In the genomic region with DNA sequence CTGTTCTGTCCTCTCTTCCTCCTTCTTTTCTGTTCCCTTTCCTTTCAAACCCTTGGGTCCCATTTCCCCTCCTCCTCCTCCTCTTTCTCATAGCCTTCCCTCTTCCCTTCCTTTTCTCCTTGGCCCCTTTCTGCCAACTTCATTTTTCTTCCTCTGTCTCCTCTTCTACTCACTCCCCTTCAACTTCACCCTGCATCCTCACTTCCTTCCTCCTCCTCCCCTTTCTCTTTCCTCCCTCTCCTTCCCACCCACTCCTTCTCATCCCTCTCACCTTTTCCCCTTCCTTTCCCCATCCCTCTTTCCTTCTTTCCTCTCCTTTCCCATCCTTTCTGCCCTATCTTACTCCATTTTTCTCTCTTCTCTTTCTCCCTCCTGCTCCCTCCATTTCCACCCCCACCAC, we compare ENCODE assay signal across 1 cellular context.
TF ChIP-seq lines count a peak whose summit lies in the region.

No MANE protein-coding gene starts in this region.

TF ChIP-seq in H1, 55 proteins besides CTCF, POLR2A, EP300 and RAD21:
- TF ChIP-seq NRF1 (IDR thresholded peaks at IDR 0.05; ENCODE audit: low read depth, low read length), result no peak
- no peak for TF ChIP-seq CHD1 (IDR thresholded peaks at IDR 0.05; ENCODE audit: low read depth, low read length)
- TF ChIP-seq, protein P1, sequence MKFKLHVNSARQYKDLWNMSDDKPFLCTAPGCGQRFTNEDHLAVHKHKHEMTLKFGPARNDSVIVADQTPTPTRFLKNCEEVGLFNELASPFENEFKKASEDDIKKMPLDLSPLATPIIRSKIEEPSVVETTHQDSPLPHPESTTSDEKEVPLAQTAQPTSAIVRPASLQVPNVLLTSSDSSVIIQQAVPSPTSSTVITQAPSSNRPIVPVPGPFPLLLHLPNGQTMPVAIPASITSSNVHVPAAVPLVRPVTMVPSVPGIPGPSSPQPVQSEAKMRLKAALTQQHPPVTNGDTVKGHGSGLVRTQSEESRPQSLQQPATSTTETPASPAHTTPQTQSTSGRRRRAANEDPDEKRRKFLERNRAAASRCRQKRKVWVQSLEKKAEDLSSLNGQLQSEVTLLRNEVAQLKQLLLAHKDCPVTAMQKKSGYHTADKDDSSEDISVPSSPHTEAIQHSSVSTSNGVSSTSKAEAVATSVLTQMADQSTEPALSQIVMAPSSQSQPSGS (IDR thresholded peaks at IDR 0.05; ENCODE audit: low read length), result no peak
- TF ChIP-seq SIRT6 (IDR thresholded peaks at IDR 0.05; ENCODE audit: low read length), result no peak
- TF ChIP-seq RNF2 (IDR thresholded peaks at IDR 0.05; ENCODE audit: borderline replicate concordance, low read depth, low read length, missing control alignments, poor library complexity, severe bottlenecking), result no peak
- TF ChIP-seq HDAC6 (IDR thresholded peaks at IDR 0.05; ENCODE audit: low read depth, low read length), result no peak
- TF ChIP-seq TCF12 (IDR thresholded peaks at IDR 0.05; ENCODE audit: low read depth, low read length), result no peak
- TF ChIP-seq, protein P2, sequence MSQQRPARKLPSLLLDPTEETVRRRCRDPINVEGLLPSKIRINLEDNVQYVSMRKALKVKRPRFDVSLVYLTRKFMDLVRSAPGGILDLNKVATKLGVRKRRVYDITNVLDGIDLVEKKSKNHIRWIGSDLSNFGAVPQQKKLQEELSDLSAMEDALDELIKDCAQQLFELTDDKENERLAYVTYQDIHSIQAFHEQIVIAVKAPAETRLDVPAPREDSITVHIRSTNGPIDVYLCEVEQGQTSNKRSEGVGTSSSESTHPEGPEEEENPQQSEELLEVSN (IDR thresholded peaks at IDR 0.05), result no peak
- TF ChIP-seq GTF2F1 (IDR thresholded peaks at IDR 0.05; ENCODE audit: borderline replicate concordance, low read depth, low read length), result no peak
TF ChIP-seq in H1: peak in this region for 0.
